Comparison of ENCODE assay signal across 24 cellular contexts in genomic region chr20:52998268-52998667, GRCh38. TPM values are rescaled to one million over a fixed set of nuclear protein-coding genes. Genes with fewer than 3 reads are reported as not detected.
"Had no signal": no experiment of that assay in that cellular context is flagged by ENCODE, and none has a peak within 500 bp of the region (broad histone marks: within the 10 kb centered on the region; RNA-seq: fewer than 3 reads in every experiment).

No MANE protein-coding gene starts in this region.

- H3K36me3 ChIP-seq: ascending aorta had no signal

- H3K27ac ChIP-seq: ascending aorta, body of pancreas, PC-9 had no signal

- H3K27ac Mint-ChIP-seq: activated B cell treated with CpG ODN at 0.5 μM for 24 hours; activated CD8-positive, alpha-beta memory T cell treated with anti-CD3 and anti-CD28 coated beads, Interleukin-2, amount 10 ng/mL, durations not matched to agents 7 days and 5 days; activated CD8-positive, alpha-beta T cell treated with anti-CD3 and anti-CD28 coated beads, Interleukin-2, amount 10 ng/mL, durations not matched to agents 7 days and 5 days; activated naive CD8-positive, alpha-beta T cell treated with anti-CD3 and anti-CD28 coated beads, Interleukin-2, amount 50 U/mL, for 24 hours had no signal

- H3K4me3 Mint-ChIP-seq: activated B cell treated with CpG ODN at 0.5 μM for 24 hours; activated CD4-positive, alpha-beta T cell treated with anti-CD3 and anti-CD28 coated beads, Interleukin-2, amount 10 ng/mL, durations not matched to agents 7 days and 5 days; activated CD8-positive, alpha-beta memory T cell treated with anti-CD3 and anti-CD28 coated beads, Interleukin-2, amount 10 ng/mL, durations not matched to agents 7 days and 5 days; activated CD8-positive, alpha-beta T cell treated with anti-CD3 and anti-CD28 coated beads, Interleukin-2, amount 10 ng/mL, durations not matched to agents 7 days and 5 days; activated naive CD8-positive, alpha-beta T cell treated with anti-CD3 and anti-CD28 coated beads, Interleukin-2, amount 50 U/mL, for 24 hours had no signal

- H3K36me3 Mint-ChIP-seq: activated CD8-positive, alpha-beta memory T cell treated with anti-CD3 and anti-CD28 coated beads, Interleukin-2, amount 10 ng/mL, durations not matched to agents 7 days and 5 days; IgD-negative memory B cell had no signal

- H3K27me3 Mint-ChIP-seq: activated B cell treated with CpG ODN at 0.5 μM for 24 hours; activated CD4-positive, alpha-beta T cell treated with anti-CD3 and anti-CD28 coated beads, Interleukin-2, amount 10 ng/mL, durations not matched to agents 7 days and 5 days; activated CD8-positive, alpha-beta memory T cell treated with anti-CD3 and anti-CD28 coated beads, Interleukin-2, amount 10 ng/mL, durations not matched to agents 7 days and 5 days; activated naive CD8-positive, alpha-beta T cell treated with anti-CD3 and anti-CD28 coated beads, Interleukin-2, amount 50 U/mL, for 24 hours; IgD-negative memory B cell had no signal

- H3K4me3 ChIP-seq: ascending aorta, body of pancreas, PC-9 had no signal

- ATAC-seq: activated CD8-positive, alpha-beta memory T cell treated with anti-CD3 and anti-CD28 coated beads, Interleukin-2, amount 10 ng/mL, durations not matched to agents 7 days and 5 days; activated CD8-positive, alpha-beta T cell treated with anti-CD3 and anti-CD28 coated beads, Interleukin-2, amount 10 ng/mL, durations not matched to agents 7 days and 5 days; activated naive CD8-positive, alpha-beta T cell treated with anti-CD3 and anti-CD28 coated beads, Interleukin-2, amount 50 U/mL, for 24 hours; body of pancreas had no signal

- H3K9me3 Mint-ChIP-seq: activated B cell treated with CpG ODN at 0.5 μM for 24 hours; activated CD4-positive, alpha-beta T cell treated with anti-CD3 and anti-CD28 coated beads, Interleukin-2, amount 10 ng/mL, durations not matched to agents 7 days and 5 days; activated naive CD8-positive, alpha-beta T cell treated with anti-CD3 and anti-CD28 coated beads, Interleukin-2, amount 50 U/mL, for 24 hours had no signal

- H3K4me1 ChIP-seq: ascending aorta, body of pancreas had no signal

- DNase-seq: activated B cell treated with CpG ODN at 0.5 μM for 24 hours; activated CD4-positive, alpha-beta T cell treated with anti-CD3 and anti-CD28 coated beads for 1 hour; activated CD4-positive, alpha-beta T cell treated with anti-CD3 and anti-CD28 coated beads, Interleukin-2, amount 10 ng/mL, durations not matched to agents 7 days and 5 days; activated CD8-positive, alpha-beta memory T cell treated with anti-CD3 and anti-CD28 coated beads, Interleukin-2, amount 10 ng/mL, durations not matched to agents 7 days and 5 days; activated CD8-positive, alpha-beta T cell treated with anti-CD3 and anti-CD28 coated beads, Interleukin-2, amount 10 ng/mL, durations not matched to agents 7 days and 5 days; activated effector memory CD4-positive, alpha-beta T cell treated with Interleukin-2 at 50 U/mL for 16 hours; activated naive CD4-positive, alpha-beta T cell treated with Interleukin-2 at 50 U/mL for 16 hours; activated naive CD8-positive, alpha-beta T cell treated with anti-CD3 and anti-CD28 coated beads, Interleukin-2, amount 50 U/mL, for 24 hours; amniotic stem cell; body of pancreas; KG1; NCI-H1048; NCI-H187 treated with DMSO at 0.1 percent for 48 hours; NCI-H2081 treated with DMSO at 0.1 percent for 48 hours; NCI-H446; NCI-H524; PC-9; SHP77 treated with DMSO at 0.1 percent for 48 hours; T-helper 2 cell; T1000 had no signal

- H3K27me3 ChIP-seq: ascending aorta, body of pancreas had no signal

- H3K9me3 ChIP-seq: ascending aorta, body of pancreas had no signal

RNA-seq across cellular contexts. Expression of gene TSHZ2, which starts 26.1 kb away (rescaled TPM):
- total RNA-seq: LHCN-M2, PC-9, SK-MEL-5 had no signal
